Comparison of ENCODE assay signal across 2 cellular contexts in the genomic region with DNA sequence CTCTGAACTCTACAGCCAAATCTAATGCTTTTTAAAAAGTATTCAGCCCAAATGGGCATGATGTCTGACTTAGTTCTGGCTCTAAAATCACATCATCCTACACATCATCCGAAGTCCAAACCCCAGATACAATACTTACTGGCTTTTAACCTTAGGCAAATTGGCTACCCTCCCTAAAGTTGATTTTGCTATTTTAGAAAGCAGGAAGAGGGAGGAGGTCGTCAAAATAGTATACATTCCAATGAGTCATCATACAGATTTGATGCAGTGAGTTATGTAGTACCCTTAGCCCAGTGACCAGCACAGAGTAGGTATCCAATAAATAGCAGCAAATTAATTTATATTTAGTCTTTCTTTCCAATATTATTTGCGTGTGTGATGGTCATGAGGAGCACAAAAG.
TF ChIP-seq lines count a peak whose summit lies in the region.

No MANE protein-coding gene starts in this region.

TF ChIP-seq in WTC11, 78 proteins besides CTCF, POLR2A, EP300 and RAD21 (continued from another document):
- TF ChIP-seq CREM (CRISPR knock-in tag; IDR thresholded peaks at IDR 0.05) = no peak
- no peak for TF ChIP-seq FOXK1 (CRISPR knock-in tag; IDR thresholded peaks at IDR 0.05)
- TF ChIP-seq, protein P1, sequence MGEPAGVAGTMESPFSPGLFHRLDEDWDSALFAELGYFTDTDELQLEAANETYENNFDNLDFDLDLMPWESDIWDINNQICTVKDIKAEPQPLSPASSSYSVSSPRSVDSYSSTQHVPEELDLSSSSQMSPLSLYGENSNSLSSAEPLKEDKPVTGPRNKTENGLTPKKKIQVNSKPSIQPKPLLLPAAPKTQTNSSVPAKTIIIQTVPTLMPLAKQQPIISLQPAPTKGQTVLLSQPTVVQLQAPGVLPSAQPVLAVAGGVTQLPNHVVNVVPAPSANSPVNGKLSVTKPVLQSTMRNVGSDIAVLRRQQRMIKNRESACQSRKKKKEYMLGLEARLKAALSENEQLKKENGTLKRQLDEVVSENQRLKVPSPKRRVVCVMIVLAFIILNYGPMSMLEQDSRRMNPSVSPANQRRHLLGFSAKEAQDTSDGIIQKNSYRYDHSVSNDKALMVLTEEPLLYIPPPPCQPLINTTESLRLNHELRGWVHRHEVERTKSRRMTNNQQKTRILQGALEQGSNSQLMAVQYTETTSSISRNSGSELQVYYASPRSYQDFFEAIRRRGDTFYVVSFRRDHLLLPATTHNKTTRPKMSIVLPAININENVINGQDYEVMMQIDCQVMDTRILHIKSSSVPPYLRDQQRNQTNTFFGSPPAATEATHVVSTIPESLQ (CRISPR knock-in tag; IDR thresholded peaks at IDR 0.05) = no peak
- no peak for TF ChIP-seq ZNF281 (CRISPR knock-in tag; IDR thresholded peaks at IDR 0.05)
- no peak for TF ChIP-seq ZNF423 (CRISPR knock-in tag; IDR thresholded peaks at IDR 0.05)
- no peak for TF ChIP-seq MAX (CRISPR knock-in tag; IDR thresholded peaks at IDR 0.05)
- no peak for TF ChIP-seq SMAD4 (CRISPR knock-in tag; IDR thresholded peaks at IDR 0.05)
- TF ChIP-seq, protein P2, sequence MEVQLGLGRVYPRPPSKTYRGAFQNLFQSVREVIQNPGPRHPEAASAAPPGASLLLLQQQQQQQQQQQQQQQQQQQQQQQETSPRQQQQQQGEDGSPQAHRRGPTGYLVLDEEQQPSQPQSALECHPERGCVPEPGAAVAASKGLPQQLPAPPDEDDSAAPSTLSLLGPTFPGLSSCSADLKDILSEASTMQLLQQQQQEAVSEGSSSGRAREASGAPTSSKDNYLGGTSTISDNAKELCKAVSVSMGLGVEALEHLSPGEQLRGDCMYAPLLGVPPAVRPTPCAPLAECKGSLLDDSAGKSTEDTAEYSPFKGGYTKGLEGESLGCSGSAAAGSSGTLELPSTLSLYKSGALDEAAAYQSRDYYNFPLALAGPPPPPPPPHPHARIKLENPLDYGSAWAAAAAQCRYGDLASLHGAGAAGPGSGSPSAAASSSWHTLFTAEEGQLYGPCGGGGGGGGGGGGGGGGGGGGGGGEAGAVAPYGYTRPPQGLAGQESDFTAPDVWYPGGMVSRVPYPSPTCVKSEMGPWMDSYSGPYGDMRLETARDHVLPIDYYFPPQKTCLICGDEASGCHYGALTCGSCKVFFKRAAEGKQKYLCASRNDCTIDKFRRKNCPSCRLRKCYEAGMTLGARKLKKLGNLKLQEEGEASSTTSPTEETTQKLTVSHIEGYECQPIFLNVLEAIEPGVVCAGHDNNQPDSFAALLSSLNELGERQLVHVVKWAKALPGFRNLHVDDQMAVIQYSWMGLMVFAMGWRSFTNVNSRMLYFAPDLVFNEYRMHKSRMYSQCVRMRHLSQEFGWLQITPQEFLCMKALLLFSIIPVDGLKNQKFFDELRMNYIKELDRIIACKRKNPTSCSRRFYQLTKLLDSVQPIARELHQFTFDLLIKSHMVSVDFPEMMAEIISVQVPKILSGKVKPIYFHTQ (CRISPR knock-in tag; IDR thresholded peaks at IDR 0.05) = no peak
- TF ChIP-seq ZNF396 (CRISPR knock-in tag; IDR thresholded peaks at IDR 0.05; ENCODE audit: borderline replicate concordance) = no peak
- no peak for TF ChIP-seq SMAD3 (CRISPR knock-in tag; IDR thresholded peaks at IDR 0.05; ENCODE audit: borderline replicate concordance)
- TF ChIP-seq PRDM15 (CRISPR knock-in tag; IDR thresholded peaks at IDR 0.05) = no peak
TF ChIP-seq in WTC11: peak in this region for 0.

TF ChIP-seq in GM23338, 12 proteins besides CTCF, POLR2A, EP300 and RAD21 (continued from another document):
- TF ChIP-seq ETS1 (IDR thresholded peaks at IDR 0.05) (no peak), CREB1 (CRISPR knock-in tag; IDR thresholded peaks at IDR 0.05; ENCODE audit: low read depth) (no peak), POLR2AphosphoS5 (IDR thresholded peaks at IDR 0.05; ENCODE audit: low read depth) (no peak), EZH2 (IDR thresholded peaks at IDR 0.05; ENCODE audit: low read depth, unreplicated experiment) (no peak), EZH2phosphoT487 (IDR thresholded peaks at IDR 0.05; ENCODE audit: unreplicated experiment) (no peak)
- TF ChIP-seq, protein P3, sequence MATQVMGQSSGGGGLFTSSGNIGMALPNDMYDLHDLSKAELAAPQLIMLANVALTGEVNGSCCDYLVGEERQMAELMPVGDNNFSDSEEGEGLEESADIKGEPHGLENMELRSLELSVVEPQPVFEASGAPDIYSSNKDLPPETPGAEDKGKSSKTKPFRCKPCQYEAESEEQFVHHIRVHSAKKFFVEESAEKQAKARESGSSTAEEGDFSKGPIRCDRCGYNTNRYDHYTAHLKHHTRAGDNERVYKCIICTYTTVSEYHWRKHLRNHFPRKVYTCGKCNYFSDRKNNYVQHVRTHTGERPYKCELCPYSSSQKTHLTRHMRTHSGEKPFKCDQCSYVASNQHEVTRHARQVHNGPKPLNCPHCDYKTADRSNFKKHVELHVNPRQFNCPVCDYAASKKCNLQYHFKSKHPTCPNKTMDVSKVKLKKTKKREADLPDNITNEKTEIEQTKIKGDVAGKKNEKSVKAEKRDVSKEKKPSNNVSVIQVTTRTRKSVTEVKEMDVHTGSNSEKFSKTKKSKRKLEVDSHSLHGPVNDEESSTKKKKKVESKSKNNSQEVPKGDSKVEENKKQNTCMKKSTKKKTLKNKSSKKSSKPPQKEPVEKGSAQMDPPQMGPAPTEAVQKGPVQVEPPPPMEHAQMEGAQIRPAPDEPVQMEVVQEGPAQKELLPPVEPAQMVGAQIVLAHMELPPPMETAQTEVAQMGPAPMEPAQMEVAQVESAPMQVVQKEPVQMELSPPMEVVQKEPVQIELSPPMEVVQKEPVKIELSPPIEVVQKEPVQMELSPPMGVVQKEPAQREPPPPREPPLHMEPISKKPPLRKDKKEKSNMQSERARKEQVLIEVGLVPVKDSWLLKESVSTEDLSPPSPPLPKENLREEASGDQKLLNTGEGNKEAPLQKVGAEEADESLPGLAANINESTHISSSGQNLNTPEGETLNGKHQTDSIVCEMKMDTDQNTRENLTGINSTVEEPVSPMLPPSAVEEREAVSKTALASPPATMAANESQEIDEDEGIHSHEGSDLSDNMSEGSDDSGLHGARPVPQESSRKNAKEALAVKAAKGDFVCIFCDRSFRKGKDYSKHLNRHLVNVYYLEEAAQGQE (IDR thresholded peaks at IDR 0.05; ENCODE audit: unreplicated experiment) = no peak
- TF ChIP-seq, protein P4, sequence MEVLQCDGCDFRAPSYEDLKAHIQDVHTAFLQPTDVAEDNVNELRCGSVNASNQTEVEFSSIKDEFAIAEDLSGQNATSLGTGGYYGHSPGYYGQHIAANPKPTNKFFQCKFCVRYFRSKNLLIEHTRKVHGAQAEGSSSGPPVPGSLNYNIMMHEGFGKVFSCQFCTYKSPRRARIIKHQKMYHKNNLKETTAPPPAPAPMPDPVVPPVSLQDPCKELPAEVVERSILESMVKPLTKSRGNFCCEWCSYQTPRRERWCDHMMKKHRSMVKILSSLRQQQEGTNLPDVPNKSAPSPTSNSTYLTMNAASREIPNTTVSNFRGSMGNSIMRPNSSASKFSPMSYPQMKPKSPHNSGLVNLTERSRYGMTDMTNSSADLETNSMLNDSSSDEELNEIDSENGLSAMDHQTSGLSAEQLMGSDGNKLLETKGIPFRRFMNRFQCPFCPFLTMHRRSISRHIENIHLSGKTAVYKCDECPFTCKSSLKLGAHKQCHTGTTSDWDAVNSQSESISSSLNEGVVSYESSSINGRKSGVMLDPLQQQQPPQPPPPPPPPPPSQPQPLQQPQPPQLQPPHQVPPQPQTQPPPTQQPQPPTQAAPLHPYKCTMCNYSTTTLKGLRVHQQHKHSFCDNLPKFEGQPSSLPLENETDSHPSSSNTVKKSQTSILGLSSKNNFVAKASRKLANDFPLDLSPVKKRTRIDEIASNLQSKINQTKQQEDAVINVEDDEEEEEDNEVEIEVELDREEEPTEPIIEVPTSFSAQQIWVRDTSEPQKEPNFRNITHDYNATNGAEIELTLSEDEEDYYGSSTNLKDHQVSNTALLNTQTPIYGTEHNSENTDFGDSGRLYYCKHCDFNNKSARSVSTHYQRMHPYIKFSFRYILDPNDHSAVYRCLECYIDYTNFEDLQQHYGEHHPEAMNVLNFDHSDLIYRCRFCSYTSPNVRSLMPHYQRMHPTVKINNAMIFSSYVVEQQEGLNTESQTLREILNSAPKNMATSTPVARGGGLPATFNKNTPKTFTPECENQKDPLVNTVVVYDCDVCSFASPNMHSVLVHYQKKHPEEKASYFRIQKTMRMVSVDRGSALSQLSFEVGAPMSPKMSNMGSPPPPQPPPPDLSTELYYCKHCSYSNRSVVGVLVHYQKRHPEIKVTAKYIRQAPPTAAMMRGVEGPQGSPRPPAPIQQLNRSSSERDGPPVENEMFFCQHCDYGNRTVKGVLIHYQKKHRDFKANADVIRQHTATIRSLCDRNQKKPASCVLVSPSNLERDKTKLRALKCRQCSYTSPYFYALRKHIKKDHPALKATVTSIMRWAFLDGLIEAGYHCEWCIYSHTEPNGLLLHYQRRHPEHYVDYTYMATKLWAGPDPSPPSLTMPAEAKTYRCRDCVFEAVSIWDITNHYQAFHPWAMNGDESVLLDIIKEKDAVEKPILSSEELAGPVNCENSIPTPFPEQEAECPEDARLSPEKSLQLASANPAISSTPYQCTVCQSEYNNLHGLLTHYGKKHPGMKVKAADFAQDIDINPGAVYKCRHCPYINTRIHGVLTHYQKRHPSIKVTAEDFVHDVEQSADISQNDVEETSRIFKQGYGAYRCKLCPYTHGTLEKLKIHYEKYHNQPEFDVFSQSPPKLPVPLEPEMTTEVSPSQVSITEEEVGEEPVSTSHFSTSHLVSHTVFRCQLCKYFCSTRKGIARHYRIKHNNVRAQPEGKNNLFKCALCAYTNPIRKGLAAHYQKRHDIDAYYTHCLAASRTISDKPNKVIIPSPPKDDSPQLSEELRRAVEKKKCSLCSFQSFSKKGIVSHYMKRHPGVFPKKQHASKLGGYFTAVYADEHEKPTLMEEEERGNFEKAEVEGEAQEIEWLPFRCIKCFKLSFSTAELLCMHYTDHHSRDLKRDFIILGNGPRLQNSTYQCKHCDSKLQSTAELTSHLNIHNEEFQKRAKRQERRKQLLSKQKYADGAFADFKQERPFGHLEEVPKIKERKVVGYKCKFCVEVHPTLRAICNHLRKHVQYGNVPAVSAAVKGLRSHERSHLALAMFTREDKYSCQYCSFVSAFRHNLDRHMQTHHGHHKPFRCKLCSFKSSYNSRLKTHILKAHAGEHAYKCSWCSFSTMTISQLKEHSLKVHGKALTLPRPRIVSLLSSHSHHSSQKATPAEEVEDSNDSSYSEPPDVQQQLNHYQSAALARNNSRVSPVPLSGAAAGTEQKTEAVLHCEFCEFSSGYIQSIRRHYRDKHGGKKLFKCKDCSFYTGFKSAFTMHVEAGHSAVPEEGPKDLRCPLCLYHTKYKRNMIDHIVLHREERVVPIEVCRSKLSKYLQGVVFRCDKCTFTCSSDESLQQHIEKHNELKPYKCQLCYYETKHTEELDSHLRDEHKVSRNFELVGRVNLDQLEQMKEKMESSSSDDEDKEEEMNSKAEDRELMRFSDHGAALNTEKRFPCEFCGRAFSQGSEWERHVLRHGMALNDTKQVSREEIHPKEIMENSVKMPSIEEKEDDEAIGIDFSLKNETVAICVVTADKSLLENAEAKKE (CRISPR knock-in tag; IDR thresholded peaks at IDR 0.05) = no peak
